ENCODE assay signal across 20 cellular contexts in genomic region chr7:108129018-108129965, GRCh38. TPM values are rescaled to one million over a fixed set of nuclear protein-coding genes. Genes with fewer than 3 reads are reported as not detected.
"Had no signal": no experiment of that assay in that cellular context is flagged by ENCODE, and none has a peak within 500 bp of the region (broad histone marks: within the 10 kb centered on the region; RNA-seq: fewer than 3 reads in every experiment).

No MANE protein-coding gene starts in this region.

- ATAC-seq: activated CD8-positive, alpha-beta T cell treated with anti-CD3 and anti-CD28 coated beads, Interleukin-2, amount 10 ng/mL, durations not matched to agents 7 days and 5 days; heart right ventricle; natural killer cell treated with Interleukin-12 subunit alpha and Interleukin-12 subunit beta and Interleukin-15 and Interleukin-18, amount 100 ng/mL, for 72 hours had no signal

- H3K4me3 ChIP-seq: adrenal gland, heart right ventricle, prostate gland, right atrium auricular region, transverse colon, uterus had no signal

- H3K27ac ChIP-seq: adrenal gland, heart right ventricle, prostate gland, right atrium auricular region, transverse colon, uterus had no signal

- DNase-seq: activated CD4-positive, alpha-beta T cell treated with anti-CD3 and anti-CD28 coated beads, Interleukin-2, amount 10 ng/mL, durations not matched to agents 24 days and 14 days; activated CD8-positive, alpha-beta memory T cell treated with anti-CD3 and anti-CD28 coated beads, Interleukin-2, amount 50 U/mL, for 4 hours; activated CD8-positive, alpha-beta T cell treated with anti-CD3 and anti-CD28 coated beads, Interleukin-2, amount 10 ng/mL, durations not matched to agents 7 days and 5 days; activated effector memory CD4-positive, alpha-beta T cell treated with anti-CD3 and anti-CD28 coated beads, Interleukin-2, amount 50 U/mL, for 16 hours; activated naive CD4-positive, alpha-beta T cell treated with anti-CD3 and anti-CD28 coated beads, Interleukin-2, amount 50 U/mL, for 16 hours; activated T-cell treated with anti-CD3 and anti-CD28 coated beads, Interleukin-2, amount 50 U/mL, for 48 hours; adrenal gland; endodermal cell; heart right ventricle; mesendoderm; nucleus accumbens; stimulated activated CD4-positive, alpha-beta T cell treated with anti-CD3 and anti-CD28 coated beads, Interleukin-15, amount 100 ng/mL, for 24 hours; stimulated activated CD4-positive, alpha-beta T cell treated with anti-CD3 and anti-CD28 coated beads, Interleukin-2, amount 100 ng/mL, for 48 hours; T1000; transverse colon; uterus had no signal

- H3K36me3 ChIP-seq: adrenal gland, heart right ventricle, prostate gland, right atrium auricular region, transverse colon, uterus had no signal

- H3K4me1 ChIP-seq: adrenal gland, heart right ventricle, prostate gland, right atrium auricular region, transverse colon, uterus had no signal

- H3K27me3 ChIP-seq: adrenal gland, heart right ventricle, right atrium auricular region, transverse colon, uterus had no signal

- H3K9me3 ChIP-seq: adrenal gland, heart right ventricle, prostate gland, right atrium auricular region, transverse colon, uterus had no signal

RNA-seq across cellular contexts. Expression of gene LAMB4, which starts 0.9 kb away (rescaled TPM):
- total RNA-seq: activated CD4-positive, alpha-beta T cell treated with anti-CD3 and anti-CD28 coated beads, Interleukin-2, amount 10 ng/mL, durations not matched to agents 24 days and 14 days; activated CD8-positive, alpha-beta T cell treated with anti-CD3 and anti-CD28 coated beads, Interleukin-2, amount 10 ng/mL, durations not matched to agents 7 days and 5 days; endodermal cell; natural killer cell treated with Interleukin-12 subunit alpha and Interleukin-12 subunit beta and Interleukin-15 and Interleukin-18, amount 100 ng/mL, for 72 hours; right atrium auricular region; T-helper 1 cell treated with Interleukin-12 subunit alpha and Interleukin-12 subunit beta and Interleukin-4 antibody, amounts not matched to agents 30 ng/mL and 1 ng/mL, for 36 hours; transverse colon had no signal
